Comparison of ENCODE assay signal across 8 cellular contexts in genomic region chr1:8318436-8318835, GRCh38. TPM values are rescaled to one million over a fixed set of nuclear protein-coding genes. Genes with fewer than 3 reads are reported as not detected.
DNase-seq lines count a peak whose midpoint lies in the region; ATAC-seq and TF ChIP-seq lines count a peak whose summit lies in the region.

No MANE protein-coding gene starts in this region.

- H3K27me3 ChIP-seq in neuronal stem cell (ENCODE audit: control insufficient read depth in 3 of 3, insufficient read depth in 3 of 3, low read depth in 1 of 3, low read length in 3 of 3), result peaks cover 0 to 40% (median 14%) of the 10 kb centered on the region in 3 experiments

- H3K4me3 Mint-ChIP-seq in effector memory CD8-positive, alpha-beta T cell, result peak overlapping the region; percentile 74 to 80
- no peak overlapping the region for H3K4me3 Mint-ChIP-seq in endothelial cell (ENCODE audit: unreplicated experiment)

- DNase-seq in COLO668 (lab: John Stamatoyannopoulos, UW; ENCODE audit: unreplicated experiment) (peak; percentile 58), NB4 (ENCODE audit: low read depth) (peak; percentile 17), neuronal stem cell (ENCODE audit: low spot score) (no peak), LoVo (ENCODE audit: low spot score) (no peak), endothelial cell (ENCODE audit: low spot score) (no peak)
- no peak for DNase-seq in effector memory CD8-positive, alpha-beta T cell

- H3K4me1 ChIP-seq in neuronal stem cell (ENCODE audit: control insufficient read depth in 2 of 2, insufficient read depth in 1 of 2, low read depth in 1 of 2, low read length in 2 of 2), result peaks cover 15 to 16% of the 10 kb centered on the region in 2 donors

- peaks cover 20 to 38% of the 10 kb centered on the region in 2 donors for H3K27me3 Mint-ChIP-seq in effector memory CD8-positive, alpha-beta T cell
- peaks cover 6% of the 10 kb centered on the region for H3K27me3 Mint-ChIP-seq in endothelial cell (ENCODE audit: unreplicated experiment)

- H2BK12ac ChIP-seq in neuronal stem cell (ENCODE audit: low read length), result no peak overlapping the region

- no CpG with 5 or more reads among the region's 18 CpGs for WGBS in neuronal stem cell (ENCODE audit: extremely low coverage in 2 of 2, insufficient read length in 2 of 2, insufficient replicate concordance in 1 of 2), 2 donors

- H3K14ac ChIP-seq in neuronal stem cell (ENCODE audit: low read length), result peak overlapping the region; percentile 77

- peak overlapping the region; percentile 61 for H3K23ac ChIP-seq in neuronal stem cell (ENCODE audit: low read depth, low read length, poor library complexity)

- no peak for TF ChIP-seq CTCF in NB4 (IDR thresholded peaks at IDR 0.05; ENCODE audit: low read depth, low read length)
- no peak for TF ChIP-seq CTCF in endothelial cell (IDR thresholded peaks at IDR 0.05; ENCODE audit: unreplicated experiment)

- H3K27ac ChIP-seq in neuronal stem cell (replicated peaks; ENCODE audit: low read length), result no peak overlapping the region

- peak overlapping the region; percentile 100 for H3K4me2 ChIP-seq in neuronal stem cell (ENCODE audit: insufficient read depth, low read length, poor library complexity, severe bottlenecking)

- no peak for ATAC-seq in effector memory CD8-positive, alpha-beta T cell (replicated peaks)
- ATAC-seq in HG03280 (IDR thresholded peaks at IDR 0.05; ENCODE audit: unreplicated experiment), result no peak
- no peak for ATAC-seq in HG03196 (IDR thresholded peaks at IDR 0.05; ENCODE audit: unreplicated experiment)

- no peaks in the 10 kb centered on the region for H3K36me3 Mint-ChIP-seq in effector memory CD8-positive, alpha-beta T cell (ENCODE audit: insufficient read depth)
- no peaks in the 10 kb centered on the region for H3K36me3 Mint-ChIP-seq in endothelial cell (ENCODE audit: low read depth, unreplicated experiment)

- peak overlapping the region; percentile 81 for H2AK5ac ChIP-seq in neuronal stem cell (ENCODE audit: low read depth, low read length)

- no peak overlapping the region for H3K4ac ChIP-seq in neuronal stem cell (ENCODE audit: low read length)

- H3K9ac ChIP-seq in neuronal stem cell (ENCODE audit: low read depth, low read length, poor library complexity), result peak overlapping the region; percentile 85

- no peak for TF ChIP-seq POLR2A in NB4 (IDR thresholded peaks at IDR 0.05; ENCODE audit: extremely low read depth, insufficient read length)

- peaks cover 15 to 23% of the 10 kb centered on the region in 2 donors for H3K4me1 Mint-ChIP-seq in effector memory CD8-positive, alpha-beta T cell (ENCODE audit: low read depth in 2 of 2)
- H3K4me1 Mint-ChIP-seq in endothelial cell (ENCODE audit: unreplicated experiment), result peaks cover 21% of the 10 kb centered on the region

- no peaks in the 10 kb centered on the region for H3K9me3 ChIP-seq in neuronal stem cell (replicated peaks in 1 of 2; ENCODE audit: control insufficient read depth in 2 of 2, insufficient read depth in 1 of 2, low read depth in 1 of 2, low read length in 2 of 2)

- peaks cover 0 to 2% of the 10 kb centered on the region in 2 donors for H3K9me3 Mint-ChIP-seq in effector memory CD8-positive, alpha-beta T cell
- H3K9me3 Mint-ChIP-seq in endothelial cell (ENCODE audit: unreplicated experiment), result no peaks in the 10 kb centered on the region

- H3K27ac Mint-ChIP-seq in effector memory CD8-positive, alpha-beta T cell, result no peak overlapping the region
- H3K27ac Mint-ChIP-seq in endothelial cell (ENCODE audit: unreplicated experiment), result no peak overlapping the region

- H2BK120ac ChIP-seq in neuronal stem cell (ENCODE audit: low read depth, low read length), result no peak overlapping the region

- H3K36me3 ChIP-seq in neuronal stem cell (replicated peaks in 1 of 2; ENCODE audit: control insufficient read depth in 2 of 2, insufficient read depth in 2 of 2, low read length in 2 of 2), result no peaks in the 10 kb centered on the region

- peak overlapping the region; percentile 31 for H4K8ac ChIP-seq in neuronal stem cell (ENCODE audit: low read depth, low read length)

- peak overlapping the region; percentile 94 for H2AFZ ChIP-seq in neuronal stem cell (ENCODE audit: low read length)

- H3K79me1 ChIP-seq in neuronal stem cell (ENCODE audit: low read depth, low read length), result no peaks in the 10 kb centered on the region

- peak overlapping the region; percentile 90 for H2BK15ac ChIP-seq in neuronal stem cell (ENCODE audit: low read length)

- H2BK5ac ChIP-seq in neuronal stem cell (ENCODE audit: low read length), result no peak overlapping the region

- H3K18ac ChIP-seq in neuronal stem cell (ENCODE audit: low read length), result peak overlapping the region; percentile 94

- H4K91ac ChIP-seq in neuronal stem cell (ENCODE audit: low read depth, low read length, poor library complexity), result no peak overlapping the region

- H3K4me3 ChIP-seq in NB4 (ENCODE audit: low read depth, low read length) (no peak overlapping the region), neuronal stem cell (ENCODE audit: low read length in 2 of 2) (peak overlapping the region; percentile 45 to 81)

RNA-seq across cellular contexts. Expression of gene SLC45A1, which starts 0.5 kb away (rescaled TPM):
- 1.7 TPM for polyA plus RNA-seq in neuronal stem cell (2013, experiment 1 of 2)
- 1.7 TPM for polyA plus RNA-seq in neuronal stem cell (2013, experiment 2 of 2)
- total RNA-seq in endothelial cell (ENCODE audit: unreplicated experiment), result 0.62 TPM

Comparison
In these comparisons a context has a peak if more than half of its experiments do, and no peak if none do; other contexts are left out.
1. DNase-seq: peak in COLO668 (single experiment) and NB4 (single experiment); none in effector memory CD8-positive, alpha-beta T cell (0 of 3), neuronal stem cell (single experiment), LoVo (single experiment) and endothelial cell (single experiment).